Comparison of ENCODE assay signal across 28 cellular contexts in genomic region chr15:59570364-59570763, GRCh38. TPM values are rescaled to one million over a fixed set of nuclear protein-coding genes. Genes with fewer than 3 reads are reported as not detected.
DNase-seq lines count a peak whose midpoint lies in the region; ATAC-seq and TF ChIP-seq lines count a peak whose summit lies in the region.
"Had no signal": no experiment of that assay in that cellular context is flagged by ENCODE, and none has a peak within 500 bp of the region (broad histone marks: within the 10 kb centered on the region; RNA-seq: fewer than 3 reads in every experiment).

No MANE protein-coding gene starts in this region.

- H2BK120ac ChIP-seq in trophoblast cell (ENCODE audit: insufficient read depth, low read length, poor library complexity): no peak overlapping the region

- H3K18ac ChIP-seq in trophoblast cell (ENCODE audit: low read length): no peak overlapping the region

- H2AFZ ChIP-seq in PC-9 (no peak overlapping the region), trophoblast cell (ENCODE audit: insufficient read depth, low read length, poor library complexity) (no peak overlapping the region)
- H2AFZ ChIP-seq: parathyroid adenoma had no signal

- no peak overlapping the region for H4K91ac ChIP-seq in trophoblast cell (ENCODE audit: low read depth, low read length)

- H3K4ac ChIP-seq in trophoblast cell (ENCODE audit: low read depth, low read length): no peak overlapping the region

- BruUV-seq in PC-9 (replicated peaks; lab: Mats Ljungman, UMichigan): no TSS peak

- H3K36me3 ChIP-seq in PC-9 (ENCODE audit: low read depth) (no peaks in the 10 kb centered on the region), trophoblast cell (ENCODE audit: control insufficient read depth in 1 of 2, insufficient read depth in 2 of 2, low read length in 2 of 2) (no peaks in the 10 kb centered on the region)
- H3K36me3 ChIP-seq: gastrocnemius medialis, HAP-1, sigmoid colon, SJCRH30 had no signal

- no peaks in the 10 kb centered on the region for H3K27me3 Mint-ChIP-seq in mesothelial cell of epicardium (ENCODE audit: low read depth)

- H3K27ac Mint-ChIP-seq in mesothelial cell of epicardium: no peak overlapping the region
- H3K27ac Mint-ChIP-seq: memory B cell; natural killer cell; stimulated activated effector memory CD8-positive, alpha-beta T cell treated with anti-CD3 and anti-CD28 coated beads, Interleukin-12 subunit alpha, Interleukin-12 subunit beta, amount 100 ng/mL, for 72 hours had no signal

- H3K9me3 Mint-ChIP-seq in mesothelial cell of epicardium: peaks cover 12% of the 10 kb centered on the region
- H3K9me3 Mint-ChIP-seq: natural killer cell; stimulated activated effector memory CD8-positive, alpha-beta T cell treated with anti-CD3 and anti-CD28 coated beads, Interleukin-12 subunit alpha, Interleukin-12 subunit beta, amount 100 ng/mL, for 72 hours had no signal

- no peak for ATAC-seq in GM21825 (IDR thresholded peaks at IDR 0.05; ENCODE audit: unreplicated experiment)
- ATAC-seq: gastrocnemius medialis; natural killer cell; stimulated activated effector memory CD8-positive, alpha-beta T cell treated with anti-CD3 and anti-CD28 coated beads, Interleukin-12 subunit alpha, Interleukin-12 subunit beta, amount 100 ng/mL, for 72 hours had no signal

- H3F3A ChIP-seq in PC-9 (ENCODE audit: insufficient read depth, low read depth): peaks cover 25% of the 10 kb centered on the region

- H2BK12ac ChIP-seq in trophoblast cell (ENCODE audit: low read length): no peak overlapping the region

- WGBS in trophoblast cell (ENCODE audit: extremely low coverage, insufficient coverage, insufficient read length): no CpG with 5 or more reads among the region's 3 CpGs

- H4K20me1 ChIP-seq in PC-9 (ENCODE audit: insufficient read depth): no peaks in the 10 kb centered on the region

- POLR2A ChIA-PET in PC-9 (lab: Charles Lee; ENCODE audit: unreplicated experiment): interaction anchor here (0.6 kb wide), 1 partner anchor 258 kb away, joined by 15 read pairs; no protein-coding TSS in a partner anchor

- peak; percentile 28 for DNase-seq in ELR (ENCODE audit: low read depth)
- DNase-seq in PC-9: peak; percentile 67 to 98
- DNase-seq in epithelial cell of esophagus (ENCODE audit: low read depth): peak; percentile 98
- peak; percentile 88 to 95 for DNase-seq in trophoblast cell
- no peak for DNase-seq in activated T-cell treated with anti-CD3 and anti-CD28 coated beads, Interleukin-2, amount 50 U/mL, for 1 hour
- no peak for DNase-seq in C1 segment of cervical spinal cord (lab: John Stamatoyannopoulos, UW)
- DNase-seq in mesothelial cell of epicardium (ENCODE audit: low spot score in 2 of 2, unreplicated experiment in 2 of 2): no peak
- DNase-seq: activated CD4-positive, alpha-beta T cell treated with anti-CD3 and anti-CD28 coated beads for 48 hours; activated effector memory CD4-positive, alpha-beta T cell treated with anti-CD3 and anti-CD28 coated beads, Interleukin-2, amount 50 U/mL, for 16 hours; CD4-positive, alpha-beta memory T cell; DND-41; gastrocnemius medialis; kidney; natural killer cell; NCI-H1417 treated with DMSO at 0.1 percent for 48 hours; NCI-H2171; NCI-H524 treated with DMSO at 0.1 percent for 48 hours; sigmoid colon; SJCRH30; testis had no signal

- H3K4me1 Mint-ChIP-seq in mesothelial cell of epicardium: no peaks in the 10 kb centered on the region
- H3K4me1 Mint-ChIP-seq: CD4-positive, alpha-beta memory T cell; natural killer cell; stimulated activated effector memory CD8-positive, alpha-beta T cell treated with anti-CD3 and anti-CD28 coated beads, Interleukin-12 subunit alpha, Interleukin-12 subunit beta, amount 100 ng/mL, for 72 hours had no signal

- no peak overlapping the region for H4K12ac ChIP-seq in trophoblast cell (ENCODE audit: low read depth, low read length)

- H3K9me2 ChIP-seq in PC-9 (ENCODE audit: insufficient read depth): no peaks in the 10 kb centered on the region

- no peak overlapping the region for H4K8ac ChIP-seq in trophoblast cell (ENCODE audit: low read depth, low read length)

- TF ChIP-seq CTCF in PC-9 (conservative IDR thresholded peaks at IDR 0.05) (no peak), epithelial cell of esophagus (IDR thresholded peaks at IDR 0.05; ENCODE audit: insufficient read depth, low read depth, low read length, missing control alignments) (no peak), mesothelial cell of epicardium (IDR thresholded peaks at IDR 0.05; ENCODE audit: unreplicated experiment) (no peak)

- H3K36me3 Mint-ChIP-seq in mesothelial cell of epicardium: peaks cover 2% of the 10 kb centered on the region
- H3K36me3 Mint-ChIP-seq: CD4-positive, alpha-beta memory T cell; memory B cell; natural killer cell; stimulated activated effector memory CD8-positive, alpha-beta T cell treated with anti-CD3 and anti-CD28 coated beads, Interleukin-12 subunit alpha, Interleukin-12 subunit beta, amount 100 ng/mL, for 72 hours had no signal

- H3K9me3 ChIP-seq in PC-9 (ENCODE audit: insufficient read depth, low read depth) (no peaks in the 10 kb centered on the region), trophoblast cell (ENCODE audit: insufficient read depth, low read depth, low read length) (no peaks in the 10 kb centered on the region)
- H3K9me3 ChIP-seq: SJCRH30, testis had no signal

- intact Hi-C loops in PC-9 (cut with micrococcal nuclease; ENCODE audit: unreplicated experiment): loop anchor here (1.0 to 5.0 kb wide), 3 partner anchors 16 to 52 kb away; no protein-coding TSS in a partner anchor

- no peak overlapping the region for H3K23ac ChIP-seq in trophoblast cell (ENCODE audit: low read length)

- H3K79me2 ChIP-seq in PC-9 (ENCODE audit: low read depth) (no peaks in the 10 kb centered on the region), trophoblast cell (ENCODE audit: control insufficient read depth, insufficient read depth, low read length, poor library complexity) (no peaks in the 10 kb centered on the region)
- H3K79me2 ChIP-seq: parathyroid adenoma had no signal

- H3K4me3 ChIP-seq in PC-9: no peak overlapping the region
- H3K4me3 ChIP-seq in epithelial cell of esophagus (ENCODE audit: low read length): no peak overlapping the region
- H3K4me3 ChIP-seq in trophoblast cell (ENCODE audit: low read depth, low read length): no peak overlapping the region
- H3K4me3 ChIP-seq: gastrocnemius medialis, HAP-1, sigmoid colon, SJCRH30, testis had no signal

- H3K14ac ChIP-seq in trophoblast cell (ENCODE audit: low read length): no peak overlapping the region

- H3K27ac ChIP-seq in PC-9: peak overlapping the region; percentile 95
- no peak overlapping the region for H3K27ac ChIP-seq in trophoblast cell (ENCODE audit: low read depth, low read length)
- H3K27ac ChIP-seq: gastrocnemius medialis, parathyroid adenoma, sigmoid colon, SJCRH30, testis had no signal

- H3K9ac ChIP-seq in trophoblast cell (ENCODE audit: low read length): no peak overlapping the region
- H3K9ac ChIP-seq: parathyroid adenoma had no signal

- no peak overlapping the region for H2AK5ac ChIP-seq in trophoblast cell (ENCODE audit: low read length)

- H2BK5ac ChIP-seq in trophoblast cell (ENCODE audit: low read depth, low read length, poor library complexity): no peak overlapping the region

- CTCF ChIA-PET in PC-9 (lab: Charles Lee): interaction anchor here (0.6 kb wide), 1 partner anchor 499 kb away, joined by 22 read pairs; no protein-coding TSS in a partner anchor

- H3K4me3 Mint-ChIP-seq in mesothelial cell of epicardium: no peak overlapping the region
- H3K4me3 Mint-ChIP-seq: CD4-positive, alpha-beta memory T cell; memory B cell; natural killer cell; stimulated activated effector memory CD8-positive, alpha-beta T cell treated with anti-CD3 and anti-CD28 coated beads, Interleukin-12 subunit alpha, Interleukin-12 subunit beta, amount 100 ng/mL, for 72 hours had no signal

- H3K4me2 ChIP-seq in PC-9 (peak overlapping the region; percentile 61), trophoblast cell (ENCODE audit: low read length) (no peak overlapping the region)

- H3K27me3 ChIP-seq in PC-9 (ENCODE audit: insufficient read depth, low read depth) (no peaks in the 10 kb centered on the region), trophoblast cell (ENCODE audit: insufficient read depth, low read length) (no peaks in the 10 kb centered on the region)
- H3K27me3 ChIP-seq: gastrocnemius medialis, sigmoid colon, SJCRH30, testis had no signal

- no peaks in the 10 kb centered on the region for H3K79me1 ChIP-seq in trophoblast cell (ENCODE audit: low read length)

- H3K4me1 ChIP-seq in PC-9 (replicated peaks; ENCODE audit: insufficient read depth) (peaks cover 35% of the 10 kb centered on the region), trophoblast cell (ENCODE audit: control insufficient read depth in 1 of 2, insufficient read depth in 2 of 2, low read length in 2 of 2) (no peaks in the 10 kb centered on the region)
- H3K4me1 ChIP-seq: gastrocnemius medialis, HAP-1, parathyroid adenoma, sigmoid colon, SJCRH30, testis had no signal

RNA-seq across cellular contexts. Expression of gene GCNT3, which starts 41.2 kb away (rescaled TPM):
- total RNA-seq in PC-9 (2021) (0.52 and 0.80 TPM in 2 replicates), mesothelial cell of epicardium (0.22 TPM in 1 of 3 replicates, not detected in the others)
- polyA plus RNA-seq in trophoblast cell (2013): not detected in 2 replicates
- total RNA-seq: cardiac septum; CD4-positive, alpha-beta memory T cell; dermis microvascular lymphatic vessel endothelial cell; natural killer cell; T-helper 1 cell treated with Interleukin-12 subunit alpha and Interleukin-12 subunit beta and Interleukin-4 antibody, amounts not matched to agents 30 ng/mL and 1 ng/mL, for 36 hours had no signal
- polyA plus RNA-seq: CD4-positive, alpha-beta memory T cell had no signal

Comparison
In these comparisons a context has a peak if more than half of its experiments do, and no peak if none do; other contexts are left out.
1. DNase-seq: peak in ELR (single experiment), PC-9 (2 of 2), epithelial cell of esophagus (single experiment) and trophoblast cell (2 of 2); none in activated T-cell treated with anti-CD3 and anti-CD28 coated beads, Interleukin-2, amount 50 U/mL, for 1 hour (single experiment), C1 segment of cervical spinal cord (0 of 14) and mesothelial cell of epicardium (0 of 2).